ENCODE assay signal across 8 cellular contexts in the genomic region with DNA sequence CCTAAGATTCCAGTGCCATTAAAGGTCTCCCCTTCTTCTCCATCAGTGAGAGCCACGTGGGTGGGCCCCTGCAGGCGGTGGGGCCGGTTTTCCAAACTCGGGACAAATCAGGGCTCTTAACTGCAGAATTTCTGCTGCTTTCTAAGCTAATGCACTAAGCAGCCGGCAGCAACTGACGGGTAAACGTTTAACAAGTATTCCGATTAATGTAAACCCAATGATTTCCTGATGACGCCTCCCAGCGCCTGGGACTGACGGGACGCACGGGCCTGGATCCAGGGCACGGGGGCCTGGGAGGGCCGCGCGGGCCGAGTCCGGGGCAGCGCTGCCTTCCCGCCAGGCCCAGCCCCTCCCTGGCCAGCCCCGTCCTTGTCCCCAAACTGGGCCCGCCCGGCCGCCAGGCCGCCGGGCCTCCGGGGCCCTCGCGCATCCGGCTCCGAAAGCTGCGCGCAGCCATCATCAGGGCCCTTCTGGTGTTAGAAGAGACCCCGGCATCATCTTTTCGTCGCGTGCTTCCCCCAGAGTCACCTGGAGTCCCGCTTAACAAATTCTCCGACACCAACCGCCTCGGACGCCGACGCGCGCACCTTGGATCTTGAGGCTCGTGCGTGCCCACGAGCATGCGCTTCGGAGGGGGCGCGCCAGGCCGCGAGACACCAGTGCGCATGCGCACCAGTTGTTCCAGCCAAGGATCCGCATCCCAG. TPM values are rescaled to one million over a fixed set of nuclear protein-coding genes. Genes with fewer than 3 reads are reported as not detected.
DNase-seq lines count a peak whose midpoint lies in the region; ATAC-seq and TF ChIP-seq lines count a peak whose summit lies in the region.

TSS of gene MLH3 (minus strand) at position 616 of the 704 bp plus-strand sequence. CDS start 1,812 bp downstream, outside the sequence.

- under 1% methylated on average over 57 of the region's 59 CpGs for WGBS in prostate gland

- intact Hi-C loops in T-helper 2 cell treated with Interferon-gamma antibody and Interleukin-4, amounts not matched to agents 100 ng/mL and 5 ng/mL, for 36 hours (cut with micrococcal nuclease) = loop anchor here (1.0 kb wide), 2 partner anchors 13 to 49 kb away; partner anchors contain the start of genes ACYP1 and EIF2B2
- intact Hi-C loops in left ventricle myocardium inferior (cut with micrococcal nuclease) (no loop called here), prostate gland (cut with DNase I) (loop anchor here (2.0 kb wide), 1 partner anchor 18 kb away; the partner anchor contains the start of gene ZC2HC1C), upper lobe of right lung (cut with DNase I) (no loop called here)

- H3K27me3 ChIP-seq in left ventricle myocardium inferior (ENCODE audit: low read depth) (no peaks in the 10 kb centered on the region), prostate gland (replicated peaks; ENCODE audit: insufficient read depth) (no peaks in the 10 kb centered on the region), upper lobe of right lung (no peaks in the 10 kb centered on the region)

- DNase-seq in GM03348 (ENCODE audit: low spot score) = peak; percentile 93
- peak; percentile 41 for DNase-seq in NCI-H146 treated with DMSO at 0.1 percent for 48 hours (lab: John Stamatoyannopoulos, UW; ENCODE audit: unreplicated experiment)
- peak in 54 of 56 donors; percentile 20 to 85 (median 62) for DNase-seq in amygdala (lab: John Stamatoyannopoulos, UW)
- peak; percentile 86 for DNase-seq in left ventricle myocardium inferior
- DNase-seq in prostate gland (ENCODE audit: low spot score) = peak; percentile 80
- DNase-seq in upper lobe of right lung = peak; percentile 93

- TF ChIP-seq CTCF in left ventricle myocardium inferior (IDR thresholded peaks at IDR 0.05; ENCODE audit: borderline replicate concordance) = peak; percentile 15
- no peak for TF ChIP-seq CTCF in prostate gland (IDR thresholded peaks at IDR 0.05)
- no peak for TF ChIP-seq CTCF in upper lobe of right lung (IDR thresholded peaks at IDR 0.05)

- TF ChIP-seq POLR2A in prostate gland (IDR thresholded peaks at IDR 0.05) = peak; percentile 72

- H3K4me3 ChIP-seq in left ventricle myocardium inferior (peak within 1 kb of the TSS; percentile 74), prostate gland (peak within 1 kb of the TSS; percentile 60 to 74), upper lobe of right lung (peak within 1 kb of the TSS; percentile 70)

- H3K36me3 ChIP-seq in left ventricle myocardium inferior (no peaks in the 10 kb centered on the region), prostate gland (no peaks in the 10 kb centered on the region), upper lobe of right lung (no peaks in the 10 kb centered on the region)

- peaks cover 31% of the 10 kb centered on the region for H3K4me1 ChIP-seq in left ventricle myocardium inferior
- H3K4me1 ChIP-seq in prostate gland (replicated peaks) = peaks cover 3% of the 10 kb centered on the region
- H3K4me1 ChIP-seq in upper lobe of right lung = peaks cover 13% of the 10 kb centered on the region

- ATAC-seq in HG02763 (IDR thresholded peaks at IDR 0.05; ENCODE audit: unreplicated experiment) (peak; percentile 67), upper lobe of right lung (peak; percentile 94)

- no peaks in the 10 kb centered on the region for H3K9me3 ChIP-seq in left ventricle myocardium inferior (replicated peaks)
- no peaks in the 10 kb centered on the region for H3K9me3 ChIP-seq in prostate gland
- H3K9me3 ChIP-seq in upper lobe of right lung = no peaks in the 10 kb centered on the region

- H3K27ac ChIP-seq in left ventricle myocardium inferior (replicated peaks) = peak within 1 kb of the TSS; percentile 91
- peak within 1 kb of the TSS; percentile 87 to 93 for H3K27ac ChIP-seq in prostate gland
- peak within 1 kb of the TSS; percentile 93 for H3K27ac ChIP-seq in upper lobe of right lung

RNA-seq across cellular contexts. Expression of gene MLH3, which starts in this region (rescaled TPM):
- total RNA-seq in T-helper 2 cell treated with Interferon-gamma antibody and Interleukin-4, amounts not matched to agents 100 ng/mL and 5 ng/mL, for 36 hours = 22.7 and 23.7 TPM in 2 replicates
- total RNA-seq in left ventricle myocardium inferior (18.2 TPM), prostate gland (10 to 100 TPM; 23.3 to 29.6 TPM), upper lobe of right lung (33.4 TPM)

Comparison
In these comparisons a context has a peak if more than half of its experiments do, and no peak if none do; other contexts are left out.
1. Peak in every context shown above with its lines: DNase-seq, ATAC-seq, H3K4me3 ChIP-seq and H3K27ac ChIP-seq.
2. DNase-seq: peak in every context shown above with its lines; median percentile 93 in GM03348; 93 in upper lobe of right lung; 86 in left ventricle myocardium inferior; 80 in prostate gland; 62 in amygdala; 41 in NCI-H146 treated with DMSO at 0.1 percent for 48 hours.
3. intact Hi-C loops: an anchor here in T-helper 2 cell treated with Interferon-gamma antibody and Interleukin-4, amounts not matched to agents 100 ng/mL and 5 ng/mL, for 36 hours (1.0 kb wide) and prostate gland (2.0 kb wide); none called in left ventricle myocardium inferior and upper lobe of right lung.